13 cellular contexts compared by ENCODE assay signal in the genomic region with DNA sequence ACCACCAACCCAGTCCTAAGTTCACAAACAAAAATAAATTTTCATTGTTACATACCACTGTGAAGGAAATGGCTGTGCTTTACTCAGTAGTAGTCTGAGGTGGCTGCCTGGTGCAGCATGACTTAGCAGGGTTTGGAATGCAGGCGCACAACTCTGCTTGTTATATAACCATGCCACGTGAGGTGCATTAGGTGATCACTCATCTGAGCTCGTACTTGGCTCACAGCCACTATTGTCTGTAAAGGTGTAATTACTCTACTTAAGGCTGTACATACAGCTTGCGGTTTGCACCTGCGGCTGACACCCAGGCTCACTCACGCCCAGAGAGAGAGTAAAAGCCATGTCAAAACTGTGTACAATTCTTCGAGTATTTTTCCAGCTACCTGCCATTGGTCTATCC.
A peak's percentile ranks its signal among the peaks of the same experiment; 100 is the strongest.
DNase-seq lines count a peak whose midpoint lies in the region; ATAC-seq and TF ChIP-seq lines count a peak whose summit lies in the region.
"Had no signal": no experiment of that assay in that cellular context is flagged by ENCODE, and none has a peak within 500 bp of the region (broad histone marks: within the 10 kb centered on the region; RNA-seq: fewer than 3 reads in every experiment).

No MANE protein-coding gene starts in this region.

- peaks cover 0 to 2% of the 10 kb centered on the region in 2 donors for H3K9me3 ChIP-seq in lung (ENCODE audit: control insufficient read depth in 2 of 2, insufficient read depth in 1 of 2, low read length in 1 of 2)

- no peak overlapping the region for H3K4me3 ChIP-seq in lung
- H3K4me3 ChIP-seq: neural progenitor cell had no signal

- no peak overlapping the region for H3K27ac ChIP-seq in lung (ENCODE audit: low read depth in 1 of 2, low read length in 1 of 2)
- H3K27ac ChIP-seq: HL-60, neural progenitor cell had no signal

- H3K27me3 Mint-ChIP-seq in WTC11 (ENCODE audit: low read depth): no peaks in the 10 kb centered on the region
- H3K27me3 Mint-ChIP-seq: stimulated activated memory B cell treated with anti-CD40 and anti-IgM and Interleukin-4, amounts not matched to agents 10 μg/mL and 1 μg/mL and 100 μg/mL, for 72 hours had no signal

- peaks cover 8% of the 10 kb centered on the region for H3K4me1 Mint-ChIP-seq in WTC11
- H3K4me1 Mint-ChIP-seq: neural progenitor cell; stimulated activated memory B cell treated with anti-CD40 and anti-IgM and Interleukin-4, amounts not matched to agents 10 μg/mL and 1 μg/mL and 100 μg/mL, for 72 hours had no signal

- H3K36me3 Mint-ChIP-seq in WTC11: peaks cover 16% of the 10 kb centered on the region
- H3K36me3 Mint-ChIP-seq: neural progenitor cell; stimulated activated memory B cell treated with anti-CD40 and anti-IgM and Interleukin-4, amounts not matched to agents 10 μg/mL and 1 μg/mL and 100 μg/mL, for 72 hours had no signal

- no peak overlapping the region for H3K27ac Mint-ChIP-seq in WTC11
- H3K27ac Mint-ChIP-seq: neural progenitor cell; stimulated activated memory B cell treated with anti-CD40 and anti-IgM and Interleukin-4, amounts not matched to agents 10 μg/mL and 1 μg/mL and 100 μg/mL, for 72 hours had no signal

- ATAC-seq in lung (ENCODE audit: insufficient read depth, low FRiP score): peak; percentile 17
- ATAC-seq in WTC11: no peak
- ATAC-seq in HG02973 (IDR thresholded peaks at IDR 0.05; ENCODE audit: unreplicated experiment): no peak
- ATAC-seq: stimulated activated memory B cell treated with anti-CD40 and anti-IgM and Interleukin-4, amounts not matched to agents 10 μg/mL and 1 μg/mL and 100 μg/mL, for 72 hours had no signal

- no peaks in the 10 kb centered on the region for H3K36me3 ChIP-seq in lung (ENCODE audit: control insufficient read depth in 2 of 2, insufficient read depth in 2 of 2, low read length in 2 of 2)
- H3K36me3 ChIP-seq: neural progenitor cell had no signal

- peaks cover 0 to 7% of the 10 kb centered on the region in 2 donors for H3K4me1 ChIP-seq in lung (ENCODE audit: control insufficient read depth in 2 of 2, insufficient read depth in 2 of 2, low read length in 2 of 2)
- H3K4me1 ChIP-seq: neural progenitor cell had no signal

- DNase-seq in DMS153 treated with DMSO at 0.1 percent for 48 hours (lab: John Stamatoyannopoulos, UW; ENCODE audit: unreplicated experiment) (peak; percentile 34), NCI-H1436 (lab: John Stamatoyannopoulos, UW) (peak; percentile 93), SHP77 treated with DMSO at 0.1 percent for 48 hours (lab: John Stamatoyannopoulos, UW) (peak; percentile 68), lung (ENCODE audit: low spot score) (no peak), WTC11 (ENCODE audit: low spot score) (no peak), T-helper 1 cell (no peak)
- DNase-seq in effector CD4-positive, alpha-beta T cell: no peak
- DNase-seq: amygdala; stimulated activated CD4-positive, alpha-beta T cell treated with anti-CD3 and anti-CD28 coated beads, Interleukin-15, amount 100 ng/mL, for 24 hours had no signal

- TF ChIP-seq CTCF in lung (IDR thresholded peaks at IDR 0.05; ENCODE audit: control extremely low read depth, extremely low read depth) (no peak), WTC11 (IDR thresholded peaks at IDR 0.05) (no peak)

- H3K9me3 Mint-ChIP-seq in WTC11: peaks cover 23% of the 10 kb centered on the region

- CTCF ChIA-PET in WTC11 (lab: Charles Lee): interaction anchor here (1.2 kb wide), 1 partner anchor 352 kb away, joined by 3 read pairs; no protein-coding TSS in a partner anchor

- POLR2A ChIA-PET in WTC11 (lab: Charles Lee): no interaction called here

- H3K4me3 Mint-ChIP-seq in WTC11: no peak overlapping the region
- H3K4me3 Mint-ChIP-seq: neural progenitor cell; stimulated activated memory B cell treated with anti-CD40 and anti-IgM and Interleukin-4, amounts not matched to agents 10 μg/mL and 1 μg/mL and 100 μg/mL, for 72 hours had no signal

- H3K27me3 ChIP-seq in lung (ENCODE audit: control insufficient read depth, insufficient read depth): no peaks in the 10 kb centered on the region
- H3K27me3 ChIP-seq: neural progenitor cell had no signal

- 61 to 80% methylated on average over 7 of the region's 7 CpGs for WGBS in lung, 2 donors

TF ChIP-seq in WTC11, 78 proteins besides CTCF, POLR2A, EP300 and RAD21:
- TF ChIP-seq MXD4 (CRISPR knock-in tag; IDR thresholded peaks at IDR 0.05; ENCODE audit: borderline replicate concordance) (no peak), FOXJ3 (CRISPR knock-in tag; IDR thresholded peaks at IDR 0.05; ENCODE audit: borderline replicate concordance) (no peak), GTF2I (CRISPR knock-in tag; conservative IDR thresholded peaks at IDR 0.05) (no peak), ZNF416 (CRISPR knock-in tag; IDR thresholded peaks at IDR 0.05) (no peak), ATF1 (CRISPR knock-in tag; IDR thresholded peaks at IDR 0.05) (no peak), ZNF317 (CRISPR knock-in tag; IDR thresholded peaks at IDR 0.05; ENCODE audit: borderline replicate concordance, low read depth) (no peak)

Comparison
In these comparisons a context has a peak if more than half of its experiments do, and no peak if none do; other contexts are left out.
1. DNase-seq: peak in DMS153 treated with DMSO at 0.1 percent for 48 hours (single experiment), NCI-H1436 (single experiment) and SHP77 treated with DMSO at 0.1 percent for 48 hours (single experiment); none in lung (single experiment), WTC11 (single experiment), T-helper 1 cell (0 of 5) and effector CD4-positive, alpha-beta T cell (single experiment).